Comparison of ENCODE assay signal across 22 cellular contexts in the genomic region with DNA sequence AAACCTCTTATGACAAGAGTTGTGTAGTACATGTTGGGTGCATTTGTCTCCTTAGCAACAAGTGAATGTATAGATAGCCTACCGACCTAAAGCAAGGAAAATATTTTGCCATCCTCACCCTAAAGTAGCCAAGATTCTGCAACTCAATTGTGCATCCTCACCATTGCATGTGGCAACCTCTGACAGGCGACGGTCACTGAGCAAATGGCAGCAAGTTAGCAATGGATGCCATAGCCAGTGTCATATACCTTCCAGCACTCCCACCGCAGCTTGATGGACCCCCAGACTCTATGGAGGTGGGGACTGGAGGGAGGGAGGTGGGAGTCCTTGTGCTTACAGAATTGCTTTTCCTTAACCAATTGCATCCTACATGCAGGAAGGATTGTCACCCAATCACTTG. TPM values are rescaled to one million over a fixed set of nuclear protein-coding genes. Genes with fewer than 3 reads are reported as not detected.
"Had no signal": no experiment of that assay in that cellular context is flagged by ENCODE, and none has a peak within 500 bp of the region (broad histone marks: within the 10 kb centered on the region; RNA-seq: fewer than 3 reads in every experiment).

No MANE protein-coding gene starts in this region.

- H3K9me3 Mint-ChIP-seq: natural killer cell treated with Interleukin-12 subunit alpha and Interleukin-12 subunit beta and Interleukin-15 and Interleukin-18, amount 100 ng/mL, for 72 hours; neural progenitor cell; stimulated activated naive CD8-positive, alpha-beta T cell treated with anti-CD3 and anti-CD28 coated beads, Interleukin-15, Interleukin-2, amounts not matched to agents 100 ng/mL and 50 ng/mL, for 24 hours had no signal

- H3K9ac ChIP-seq: neural progenitor cell had no signal

- DNase-seq: effector CD8-positive, alpha-beta T cell; gastrocnemius medialis; immature natural killer cell; kidney; left colon; left ventricle myocardium superior; mesenchymal stem cell; ovary; right cardiac atrium; stimulated activated CD4-positive, alpha-beta T cell treated with anti-CD3 and anti-CD28 coated beads, Interleukin-4, amount 100 ng/mL, for 1 hour; stimulated activated CD8-positive, alpha-beta memory T cell treated with anti-CD3 and anti-CD28 coated beads, Interleukin-4, amount 100 ng/mL, for 48 hours; tibial artery; upper lobe of right lung had no signal

- H3K4me2 ChIP-seq: neural progenitor cell, smooth muscle cell had no signal

- H3K27ac ChIP-seq: coronary artery, gastrocnemius medialis, neural progenitor cell, tibial artery, upper lobe of right lung, vagina had no signal

- H3K36me3 ChIP-seq: gastrocnemius medialis, neural progenitor cell, ovary, tibial artery, upper lobe of right lung, vagina had no signal

- FAIRE-seq: kidney had no signal

- H3K27ac Mint-ChIP-seq: immature natural killer cell; natural killer cell treated with Interleukin-12 subunit alpha and Interleukin-12 subunit beta and Interleukin-15 and Interleukin-18, amount 100 ng/mL, for 72 hours; neural progenitor cell; stimulated activated effector memory CD8-positive, alpha-beta T cell treated with anti-CD3 and anti-CD28 coated beads, Interleukin-12 subunit alpha, Interleukin-12 subunit beta, amount 100 ng/mL, for 72 hours; stimulated activated naive CD8-positive, alpha-beta T cell treated with anti-CD3 and anti-CD28 coated beads, Interleukin-15, Interleukin-2, amounts not matched to agents 100 ng/mL and 50 ng/mL, for 24 hours had no signal

- H3K36me3 Mint-ChIP-seq: immature natural killer cell; natural killer cell treated with Interleukin-12 subunit alpha and Interleukin-12 subunit beta and Interleukin-15 and Interleukin-18, amount 100 ng/mL, for 72 hours; stimulated activated effector memory CD8-positive, alpha-beta T cell treated with anti-CD3 and anti-CD28 coated beads, Interleukin-12 subunit alpha, Interleukin-12 subunit beta, amount 100 ng/mL, for 72 hours had no signal

- H2AFZ ChIP-seq: neural progenitor cell had no signal

- H3K4me3 ChIP-seq: coronary artery, gastrocnemius medialis, lung, neural progenitor cell, ovary, smooth muscle cell, tibial artery, upper lobe of right lung, vagina had no signal

- ATAC-seq: gastrocnemius medialis; left colon; natural killer cell treated with Interleukin-12 subunit alpha and Interleukin-12 subunit beta and Interleukin-15 and Interleukin-18, amount 100 ng/mL, for 72 hours; stimulated activated effector memory CD8-positive, alpha-beta T cell treated with anti-CD3 and anti-CD28 coated beads, Interleukin-12 subunit alpha, Interleukin-12 subunit beta, amount 100 ng/mL, for 72 hours; upper lobe of right lung had no signal

- H3K9me3 ChIP-seq: gastrocnemius medialis, ovary, tibial artery, upper lobe of right lung, vagina had no signal

- H3K4me1 ChIP-seq: tibial artery, upper lobe of right lung, vagina had no signal

- H3K4me3 Mint-ChIP-seq: immature natural killer cell; natural killer cell treated with Interleukin-12 subunit alpha and Interleukin-12 subunit beta and Interleukin-15 and Interleukin-18, amount 100 ng/mL, for 72 hours; neural progenitor cell; stimulated activated effector memory CD8-positive, alpha-beta T cell treated with anti-CD3 and anti-CD28 coated beads, Interleukin-12 subunit alpha, Interleukin-12 subunit beta, amount 100 ng/mL, for 72 hours; stimulated activated naive CD8-positive, alpha-beta T cell treated with anti-CD3 and anti-CD28 coated beads, Interleukin-15, Interleukin-2, amounts not matched to agents 100 ng/mL and 50 ng/mL, for 24 hours had no signal

- H3K4me1 Mint-ChIP-seq: immature natural killer cell; stimulated activated effector memory CD8-positive, alpha-beta T cell treated with anti-CD3 and anti-CD28 coated beads, Interleukin-12 subunit alpha, Interleukin-12 subunit beta, amount 100 ng/mL, for 72 hours had no signal

- H3K27me3 ChIP-seq: gastrocnemius medialis, neural progenitor cell, ovary, upper lobe of right lung, vagina had no signal

- H3K27me3 Mint-ChIP-seq: progenitor cell of endocrine pancreas had no signal

RNA-seq across cellular contexts. Expression of gene PROX1, which starts 17.0 kb away (rescaled TPM):
- total RNA-seq: natural killer cell treated with Interleukin-12 subunit alpha and Interleukin-12 subunit beta and Interleukin-15 and Interleukin-18, amount 100 ng/mL, for 72 hours had no signal
- polyA plus RNA-seq: immature natural killer cell had no signal
